ENCODE assay signal across 14 cellular contexts in the genomic region with DNA sequence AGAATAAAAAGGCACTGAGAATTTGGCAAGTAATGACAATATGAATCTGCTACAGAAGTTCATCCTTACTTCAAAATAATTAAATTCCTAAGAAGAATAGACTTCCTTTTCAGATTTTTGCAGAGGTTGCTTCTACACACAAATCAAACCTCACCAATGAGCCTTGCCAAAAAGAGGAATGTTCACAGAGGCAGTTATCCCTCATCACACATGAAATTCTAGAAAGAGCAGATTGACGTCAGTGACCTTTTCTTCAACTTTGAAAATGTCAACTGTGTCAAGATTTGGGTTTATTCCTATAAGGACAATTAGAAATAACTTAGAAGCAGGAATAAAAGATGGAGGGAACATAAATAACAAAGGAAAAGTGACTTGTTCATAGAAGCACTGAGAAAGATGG.
DNase-seq lines count a peak whose midpoint lies in the region; ATAC-seq and TF ChIP-seq lines count a peak whose summit lies in the region.
"Had no signal": no experiment of that assay in that cellular context is flagged by ENCODE, and none has a peak within 500 bp of the region (broad histone marks: within the 10 kb centered on the region; RNA-seq: fewer than 3 reads in every experiment).

No MANE protein-coding gene starts in this region.

- intact Hi-C loops in activated naive CD4-positive, alpha-beta T cell treated with anti-CD3 and anti-CD28 coated beads for 36 hours (cut with micrococcal nuclease): no loop called here
- intact Hi-C loops in CD8-positive, alpha-beta T cell (cut with DNase I, micrococcal nuclease): no loop called here

- peaks cover 43% of the 10 kb centered on the region for H3K36me3 Mint-ChIP-seq in activated naive CD4-positive, alpha-beta T cell treated with anti-CD3 and anti-CD28 coated beads, Interleukin-2, amount 50 U/mL, for 24 hours
- peaks cover 60% of the 10 kb centered on the region for H3K36me3 Mint-ChIP-seq in activated naive CD4-positive, alpha-beta T cell treated with anti-CD3 and anti-CD28 coated beads for 36 hours (ENCODE audit: low read depth)
- peaks cover 11% of the 10 kb centered on the region for H3K36me3 Mint-ChIP-seq in T-helper 17 cell (ENCODE audit: low read depth)
- H3K36me3 Mint-ChIP-seq in mesothelial cell of epicardium: peaks cover 56% of the 10 kb centered on the region
- peaks cover 64% of the 10 kb centered on the region for H3K36me3 Mint-ChIP-seq in type B pancreatic cell
- H3K36me3 Mint-ChIP-seq in CD8-positive, alpha-beta T cell: peaks cover 85% of the 10 kb centered on the region

- CTCF ChIA-PET in activated naive CD4-positive, alpha-beta T cell treated with anti-CD3 and anti-CD28 coated beads for 36 hours (lab: Charles Lee): no interaction called here
- CTCF ChIA-PET in CD8-positive, alpha-beta T cell (lab: Charles Lee): no interaction called here

- no peak overlapping the region for H3K4me3 Mint-ChIP-seq in activated naive CD4-positive, alpha-beta T cell treated with anti-CD3 and anti-CD28 coated beads, Interleukin-2, amount 50 U/mL, for 24 hours
- H3K4me3 Mint-ChIP-seq in activated naive CD4-positive, alpha-beta T cell treated with anti-CD3 and anti-CD28 coated beads for 36 hours: no peak overlapping the region
- H3K4me3 Mint-ChIP-seq in T-helper 17 cell: no peak overlapping the region
- H3K4me3 Mint-ChIP-seq in mesothelial cell of epicardium: no peak overlapping the region
- H3K4me3 Mint-ChIP-seq in type B pancreatic cell: peak overlapping the region; percentile 48
- no peak overlapping the region for H3K4me3 Mint-ChIP-seq in CD8-positive, alpha-beta T cell

- ATAC-seq in T-helper 17 cell: no peak
- ATAC-seq in CD8-positive, alpha-beta T cell: no peak

- peaks cover 5% of the 10 kb centered on the region for H3K4me1 Mint-ChIP-seq in activated naive CD4-positive, alpha-beta T cell treated with anti-CD3 and anti-CD28 coated beads, Interleukin-2, amount 50 U/mL, for 24 hours
- peaks cover 21% of the 10 kb centered on the region for H3K4me1 Mint-ChIP-seq in activated naive CD4-positive, alpha-beta T cell treated with anti-CD3 and anti-CD28 coated beads for 36 hours (ENCODE audit: low read depth)
- H3K4me1 Mint-ChIP-seq in T-helper 17 cell: peaks cover 15% of the 10 kb centered on the region
- peaks cover 27% of the 10 kb centered on the region for H3K4me1 Mint-ChIP-seq in mesothelial cell of epicardium
- H3K4me1 Mint-ChIP-seq in type B pancreatic cell (ENCODE audit: unreplicated experiment): peaks cover 12% of the 10 kb centered on the region
- no peaks in the 10 kb centered on the region for H3K4me1 Mint-ChIP-seq in CD8-positive, alpha-beta T cell (ENCODE audit: low read depth)

- H3K4me3 ChIP-seq in CD8-positive, alpha-beta T cell (ENCODE audit: low read depth, low read length): no peak overlapping the region

- no peak for TF ChIP-seq CTCF in mesothelial cell of epicardium (IDR thresholded peaks at IDR 0.05; ENCODE audit: unreplicated experiment)
- no peak for TF ChIP-seq CTCF in type B pancreatic cell (conservative IDR thresholded peaks at IDR 0.05)
- no peak for TF ChIP-seq CTCF in CD8-positive, alpha-beta T cell (IDR thresholded peaks at IDR 0.05)

- H3K27ac ChIP-seq in CD8-positive, alpha-beta T cell (ENCODE audit: low read depth, low read length): no peak overlapping the region

- H3K36me3 ChIP-seq in CD8-positive, alpha-beta T cell (ENCODE audit: insufficient read depth, low read length): peaks cover 39% of the 10 kb centered on the region

- H3K4me1 ChIP-seq in CD8-positive, alpha-beta T cell (ENCODE audit: insufficient read depth, low read length): no peaks in the 10 kb centered on the region

- POLR2A ChIA-PET in CD8-positive, alpha-beta T cell (lab: Charles Lee): no interaction called here

- no peaks in the 10 kb centered on the region for H3K9me3 Mint-ChIP-seq in activated naive CD4-positive, alpha-beta T cell treated with anti-CD3 and anti-CD28 coated beads, Interleukin-2, amount 50 U/mL, for 24 hours
- H3K9me3 Mint-ChIP-seq in activated naive CD4-positive, alpha-beta T cell treated with anti-CD3 and anti-CD28 coated beads for 36 hours: no peaks in the 10 kb centered on the region
- H3K9me3 Mint-ChIP-seq in mesothelial cell of epicardium (no peaks in the 10 kb centered on the region), type B pancreatic cell (peaks cover 9% of the 10 kb centered on the region)
- H3K9me3 Mint-ChIP-seq in CD8-positive, alpha-beta T cell: no peaks in the 10 kb centered on the region

- no peaks in the 10 kb centered on the region for H3K27me3 ChIP-seq in CD8-positive, alpha-beta T cell (ENCODE audit: insufficient read depth, low read length)

- no peaks in the 10 kb centered on the region for H3K9me3 ChIP-seq in T-helper 17 cell (ENCODE audit: control insufficient read depth, low read length, poor library complexity, severe bottlenecking)
- no peaks in the 10 kb centered on the region for H3K9me3 ChIP-seq in CD8-positive, alpha-beta T cell (ENCODE audit: low read length)

- H3K27ac Mint-ChIP-seq in activated naive CD4-positive, alpha-beta T cell treated with anti-CD3 and anti-CD28 coated beads, Interleukin-2, amount 50 U/mL, for 24 hours: peak overlapping the region; percentile 43
- H3K27ac Mint-ChIP-seq in activated naive CD4-positive, alpha-beta T cell treated with anti-CD3 and anti-CD28 coated beads for 36 hours: no peak overlapping the region
- H3K27ac Mint-ChIP-seq in T-helper 17 cell: peak overlapping the region; percentile 43
- peak overlapping the region; percentile 69 for H3K27ac Mint-ChIP-seq in mesothelial cell of epicardium
- peak overlapping the region; percentile 66 for H3K27ac Mint-ChIP-seq in type B pancreatic cell
- H3K27ac Mint-ChIP-seq in CD8-positive, alpha-beta T cell: no peak overlapping the region

- DNase-seq in activated naive CD4-positive, alpha-beta T cell treated with anti-CD3 and anti-CD28 coated beads for 36 hours: no peak
- DNase-seq in T-helper 17 cell (no peak), mesothelial cell of epicardium (ENCODE audit: low spot score in 2 of 2, unreplicated experiment in 2 of 2) (no peak), type B pancreatic cell (ENCODE audit: extremely low spot score, unreplicated experiment) (no peak), SW 1271 (lab: John Stamatoyannopoulos, UW) (no peak)
- no peak for DNase-seq in CD8-positive, alpha-beta T cell
- DNase-seq: MV-4-11, NCI-H1105 treated with DMSO at 0.1 percent for 48 hours, NCI-H146, NCI-H1930, NCI-H446, NCI-H524 treated with DMSO at 0.1 percent for 48 hours, NCI-H774 had no signal

- no peaks in the 10 kb centered on the region for H3K27me3 Mint-ChIP-seq in activated naive CD4-positive, alpha-beta T cell treated with anti-CD3 and anti-CD28 coated beads, Interleukin-2, amount 50 U/mL, for 24 hours
- no peaks in the 10 kb centered on the region for H3K27me3 Mint-ChIP-seq in activated naive CD4-positive, alpha-beta T cell treated with anti-CD3 and anti-CD28 coated beads for 36 hours (ENCODE audit: low read depth)
- H3K27me3 Mint-ChIP-seq in T-helper 17 cell (no peaks in the 10 kb centered on the region), mesothelial cell of epicardium (ENCODE audit: low read depth) (no peaks in the 10 kb centered on the region), type B pancreatic cell (no peaks in the 10 kb centered on the region)
- H3K27me3 Mint-ChIP-seq in CD8-positive, alpha-beta T cell (ENCODE audit: low read depth): no peaks in the 10 kb centered on the region

Comparison
In these comparisons a context has a peak if more than half of its experiments do, and no peak if none do; other contexts are left out.
1. H3K27ac Mint-ChIP-seq: peak in activated naive CD4-positive, alpha-beta T cell treated with anti-CD3 and anti-CD28 coated beads, Interleukin-2, amount 50 U/mL, for 24 hours (single experiment), T-helper 17 cell (single experiment), mesothelial cell of epicardium (single experiment) and type B pancreatic cell (single experiment); none in activated naive CD4-positive, alpha-beta T cell treated with anti-CD3 and anti-CD28 coated beads for 36 hours (single experiment) and CD8-positive, alpha-beta T cell (single experiment).